11 cellular contexts compared by ENCODE assay signal in the genomic region with DNA sequence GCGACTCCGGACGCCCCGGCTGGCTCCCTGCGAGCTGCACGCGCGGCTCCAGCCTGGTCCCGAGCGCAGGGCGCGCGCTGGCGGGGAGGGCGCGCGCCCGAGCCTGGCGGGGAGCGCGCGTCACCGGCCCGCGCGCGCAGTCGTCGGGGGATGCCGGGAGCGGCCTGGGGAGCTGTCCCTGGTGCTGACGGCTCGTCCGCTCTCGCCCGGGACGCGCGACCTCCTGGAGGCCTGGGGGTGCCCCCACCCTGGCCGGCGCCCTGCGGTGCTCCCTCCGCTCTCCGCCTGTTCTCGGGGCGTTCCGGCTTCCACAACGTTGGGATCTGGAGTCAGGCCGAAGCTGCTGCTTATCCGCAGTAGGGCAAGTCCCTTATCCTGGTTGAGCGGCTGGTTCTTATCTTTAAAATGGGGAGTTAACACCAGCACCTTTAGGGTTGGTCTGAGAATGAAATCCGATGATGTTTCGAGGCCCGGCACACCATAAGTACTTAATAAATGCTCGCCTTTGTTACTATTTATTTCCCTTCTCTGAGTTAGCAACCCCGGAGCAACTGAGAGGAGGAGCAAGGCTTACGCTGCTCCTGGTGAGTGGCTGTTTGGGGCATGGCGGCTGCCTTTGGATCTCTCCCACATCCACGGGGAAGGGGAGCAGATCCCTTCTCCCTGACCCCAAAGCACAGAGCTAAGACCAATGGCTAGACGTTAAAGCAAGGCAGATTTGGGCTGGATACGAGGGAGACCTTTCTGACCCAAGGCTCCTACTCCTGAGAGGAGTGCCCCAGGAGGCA. TPM values are rescaled to one million over a fixed set of nuclear protein-coding genes. Genes with fewer than 3 reads are reported as not detected.
A peak's percentile ranks its signal among the peaks of the same experiment; 100 is the strongest.
DNase-seq lines count a peak whose midpoint lies in the region; TF ChIP-seq lines count a peak whose summit lies in the region.
"Had no signal": no experiment of that assay in that cellular context is flagged by ENCODE, and none has a peak within 500 bp of the region (broad histone marks: within the 10 kb centered on the region; RNA-seq: fewer than 3 reads in every experiment).

A gene (minus strand): TSS at position 79 of the 788 bp plus-strand sequence. CDS start 29,166 bp downstream, outside the sequence.

- H3K4me3 ChIP-seq in hepatocyte (no peak within 1 kb of the TSS), PC-9 (no peak within 1 kb of the TSS)
- H3K4me3 ChIP-seq: SK-N-MC had no signal

- no peaks in the 10 kb centered on the region for H3K9me3 Mint-ChIP-seq in activated naive CD4-positive, alpha-beta T cell treated with anti-CD3 and anti-CD28 coated beads, Interleukin-2, amount 10 ng/mL, durations not matched to agents 7 days and 5 days

- no TSS peak for BruUV-seq in PC-9 (replicated peaks; lab: Mats Ljungman, UMichigan)

- H3K79me2 ChIP-seq in hepatocyte (no peaks in the 10 kb centered on the region), PC-9 (ENCODE audit: low read depth) (no peaks in the 10 kb centered on the region)

- H3K27me3 Mint-ChIP-seq in activated naive CD4-positive, alpha-beta T cell treated with anti-CD3 and anti-CD28 coated beads, Interleukin-2, amount 10 ng/mL, durations not matched to agents 7 days and 5 days = peaks cover 84% of the 10 kb centered on the region

- DNase-seq in activated CD4-positive, alpha-beta T cell treated with anti-CD3 and anti-CD28 coated beads for 1 hour = peak; percentile 17
- no peak for DNase-seq in activated CD4-positive, alpha-beta T cell treated with anti-CD3 and anti-CD28 coated beads, Interleukin-2, amount 50 U/mL, for 4 hours
- DNase-seq in activated naive CD4-positive, alpha-beta T cell treated with anti-CD3 and anti-CD28 coated beads, Interleukin-2, amount 10 ng/mL, durations not matched to agents 7 days and 5 days = peak; percentile 62
- DNase-seq in hepatocyte (ENCODE audit: low spot score) (peak; percentile 86), PC-9 (no peak), HuH-7 (ENCODE audit: low spot score) (no peak), SW480 (ENCODE audit: low spot score) (no peak)
- DNase-seq in stimulated activated CD4-positive, alpha-beta T cell treated with anti-CD3 and anti-CD28 coated beads, Interleukin-15, amount 100 ng/mL, for 1 hour (ENCODE audit: low read depth in 1 of 2, low spot score in 1 of 2) = peak; percentile 9 to 22
- DNase-seq: DND-41 had no signal

- intact Hi-C loops in PC-9 (cut with micrococcal nuclease; ENCODE audit: unreplicated experiment) = no loop called here

- H3K4me2 ChIP-seq in hepatocyte = peak within 1 kb of the TSS; percentile 72
- H3K4me2 ChIP-seq in PC-9 = no peak within 1 kb of the TSS

- CTCF ChIA-PET in activated naive CD4-positive, alpha-beta T cell treated with anti-CD3 and anti-CD28 coated beads, Interleukin-2, amount 10 ng/mL, durations not matched to agents 7 days and 5 days (lab: Charles Lee) = interaction anchor here (1.6 kb wide), 1 partner anchor 133 kb away, joined by 6 read pairs; no protein-coding TSS in a partner anchor
- CTCF ChIA-PET in PC-9 (lab: Charles Lee) = no interaction called here

- no peaks in the 10 kb centered on the region for H3F3A ChIP-seq in PC-9 (ENCODE audit: insufficient read depth, low read depth)

- no peaks in the 10 kb centered on the region for H3K4me1 ChIP-seq in hepatocyte (ENCODE audit: insufficient read depth)
- H3K4me1 ChIP-seq in PC-9 (replicated peaks; ENCODE audit: insufficient read depth) = no peaks in the 10 kb centered on the region

- no peak for TF ChIP-seq CTCF in hepatocyte (IDR thresholded peaks at IDR 0.05; ENCODE audit: poor library complexity)
- no peak for TF ChIP-seq CTCF in PC-9 (conservative IDR thresholded peaks at IDR 0.05)

- peaks cover 2% of the 10 kb centered on the region for H3K4me1 Mint-ChIP-seq in activated naive CD4-positive, alpha-beta T cell treated with anti-CD3 and anti-CD28 coated beads, Interleukin-2, amount 10 ng/mL, durations not matched to agents 7 days and 5 days

- H3K27me3 ChIP-seq in hepatocyte (peaks cover 53% of the 10 kb centered on the region), PC-9 (ENCODE audit: insufficient read depth, low read depth) (peaks cover 94% of the 10 kb centered on the region)

- POLR2A ChIA-PET in PC-9 (lab: Charles Lee; ENCODE audit: unreplicated experiment) = no interaction called here

- H3K9me2 ChIP-seq in hepatocyte (replicated peaks; ENCODE audit: insufficient read depth) (no peaks in the 10 kb centered on the region), PC-9 (ENCODE audit: insufficient read depth) (no peaks in the 10 kb centered on the region)

- H3K36me3 Mint-ChIP-seq in activated naive CD4-positive, alpha-beta T cell treated with anti-CD3 and anti-CD28 coated beads, Interleukin-2, amount 10 ng/mL, durations not matched to agents 7 days and 5 days = no peaks in the 10 kb centered on the region

- H2AFZ ChIP-seq in hepatocyte (no peak within 1 kb of the TSS), PC-9 (no peak within 1 kb of the TSS)

- H3K27ac ChIP-seq in hepatocyte (no peak within 1 kb of the TSS), PC-9 (no peak within 1 kb of the TSS)
- H3K27ac ChIP-seq: neutrophil, SK-N-MC had no signal

- 12% methylated on average over 61 of the region's 61 CpGs for WGBS in hepatocyte (ENCODE audit: low lambda C conversion rate, missing lambda C conversion rate)

- no peaks in the 10 kb centered on the region for H4K20me1 ChIP-seq in hepatocyte (ENCODE audit: insufficient read depth, poor library complexity, severe bottlenecking)
- peaks cover 5% of the 10 kb centered on the region; the same call in 1 of the 2 replicates for H4K20me1 ChIP-seq in PC-9 (ENCODE audit: insufficient read depth)

- H3K36me3 ChIP-seq in hepatocyte (replicated peaks; ENCODE audit: insufficient read depth, low read depth) = no peaks in the 10 kb centered on the region
- H3K36me3 ChIP-seq in PC-9 (ENCODE audit: low read depth) = no peaks in the 10 kb centered on the region
- H3K36me3 ChIP-seq: neutrophil had no signal

- H3K9me3 ChIP-seq in hepatocyte (ENCODE audit: low read depth) (no peaks in the 10 kb centered on the region), PC-9 (ENCODE audit: insufficient read depth, low read depth) (no peaks in the 10 kb centered on the region)
- H3K9me3 ChIP-seq: neutrophil had no signal

- no peak within 1 kb of the TSS for H3K4me3 Mint-ChIP-seq in activated naive CD4-positive, alpha-beta T cell treated with anti-CD3 and anti-CD28 coated beads, Interleukin-2, amount 10 ng/mL, durations not matched to agents 7 days and 5 days

- H3K27ac Mint-ChIP-seq in activated naive CD4-positive, alpha-beta T cell treated with anti-CD3 and anti-CD28 coated beads, Interleukin-2, amount 10 ng/mL, durations not matched to agents 7 days and 5 days = no peak within 1 kb of the TSS

RNA-seq across cellular contexts. Expression of the gene that starts here (rescaled TPM):
- total RNA-seq in hepatocyte (0.68 and 1.0 TPM in 2 replicates), PC-9 (2021) (not detected in 2 replicates)
- 0.35 TPM in 1 of 2 replicates, not detected in the other for polyA plus RNA-seq in hepatocyte

Comparison
In these comparisons a context has a peak if more than half of its experiments do, and no peak if none do; other contexts are left out.
1. DNase-seq: peak in activated CD4-positive, alpha-beta T cell treated with anti-CD3 and anti-CD28 coated beads for 1 hour (single experiment), activated naive CD4-positive, alpha-beta T cell treated with anti-CD3 and anti-CD28 coated beads, Interleukin-2, amount 10 ng/mL, durations not matched to agents 7 days and 5 days (single experiment), hepatocyte (single experiment) and stimulated activated CD4-positive, alpha-beta T cell treated with anti-CD3 and anti-CD28 coated beads, Interleukin-15, amount 100 ng/mL, for 1 hour (2 of 2); none in activated CD4-positive, alpha-beta T cell treated with anti-CD3 and anti-CD28 coated beads, Interleukin-2, amount 50 U/mL, for 4 hours (0 of 2), PC-9 (0 of 2), HuH-7 (single experiment) and SW480 (single experiment).